Comparison of ENCODE assay signal across 1 cellular context in genomic region chr19:39125554-39126311, GRCh38.
TF ChIP-seq lines count a peak whose summit lies in the region.

Gene PAK4, plus strand, starts transcription at chr19:39125786. Its CDS starts 43,768 bp downstream, at chr19:39169554.

TF ChIP-seq in HepG2, 621 proteins besides CTCF, POLR2A, EP300 and RAD21 (continued from another document and continues in another):
- TF ChIP-seq CSRNP2 (CRISPR knock-in tag; conservative IDR thresholded peaks at IDR 0.05; ENCODE audit: low read depth) (no peak), ZNF317 (CRISPR knock-in tag; IDR thresholded peaks at IDR 0.05) (0 out of 2 replicates have a peak, but pooled peaks have one; percentile 44), HOXA9 (CRISPR knock-in tag; IDR thresholded peaks at IDR 0.05; ENCODE audit: borderline replicate concordance) (no peak), ZNF567 (CRISPR knock-in tag; IDR thresholded peaks at IDR 0.05; ENCODE audit: borderline replicate concordance) (peak; percentile 63; the same call in 1 of the 2 replicates), ZNF274 (CRISPR knock-in tag; IDR thresholded peaks at IDR 0.05) (peak; percentile 74; the same call in 1 of the 2 replicates), MED13 (CRISPR knock-in tag; IDR thresholded peaks at IDR 0.05) (peak; percentile 69; the same call in 1 of the 2 replicates), SNAPC4 (CRISPR knock-in tag; IDR thresholded peaks at IDR 0.05) (no peak; the same call in 1 of the 2 replicates), PCBP1 (IDR thresholded peaks at IDR 0.05; ENCODE audit: borderline replicate concordance, low read depth, low read length) (peak; percentile 51; the same call in 1 of the 2 replicates), MAFF (IDR thresholded peaks at IDR 0.05; ENCODE audit: low read depth, low read length) (no peak), ZNF282 (IDR thresholded peaks at IDR 0.05; ENCODE audit: partially characterized antibody) (no peak), TBX2 (CRISPR knock-in tag; IDR thresholded peaks at IDR 0.05; ENCODE audit: borderline replicate concordance) (peak; percentile 80), ZNF253 (CRISPR knock-in tag; IDR thresholded peaks at IDR 0.05; ENCODE audit: borderline replicate concordance) (no peak), CEBPG (CRISPR knock-in tag; IDR thresholded peaks at IDR 0.05) (no peak), NCOR1 (IDR thresholded peaks at IDR 0.05; ENCODE audit: borderline replicate concordance, low read length) (peak; percentile 92), ZBTB33 (CRISPR knock-in tag; IDR thresholded peaks at IDR 0.05) (no peak), STAT5B (CRISPR knock-in tag; IDR thresholded peaks at IDR 0.05) (no peak), PHF5A (CRISPR knock-in tag; IDR thresholded peaks at IDR 0.05; ENCODE audit: low read depth, unreplicated experiment) (no peak), HIVEP1 (CRISPR knock-in tag; IDR thresholded peaks at IDR 0.05) (peak; percentile 95), ARHGAP35 (CRISPR knock-in tag; IDR thresholded peaks at IDR 0.05; ENCODE audit: borderline replicate concordance) (peak; percentile 61; the same call in 1 of the 2 replicates), AGO1 (IDR thresholded peaks at IDR 0.05; ENCODE audit: low read depth, low read length, poor library complexity, severe bottlenecking) (peak; percentile 58), SP140L (CRISPR knock-in tag; IDR thresholded peaks at IDR 0.05; ENCODE audit: borderline replicate concordance) (no peak), ZNF430 (CRISPR knock-in tag; IDR thresholded peaks at IDR 0.05) (no peak), ZNF510 (CRISPR knock-in tag; IDR thresholded peaks at IDR 0.05; ENCODE audit: low read depth) (no peak), ZNF766 (CRISPR knock-in tag; IDR thresholded peaks at IDR 0.05; ENCODE audit: borderline replicate concordance) (0 out of 2 replicates have a peak, but pooled peaks have one; percentile 59), ZC3H4 (CRISPR knock-in tag; IDR thresholded peaks at IDR 0.05; ENCODE audit: borderline replicate concordance) (no peak; the same call in 1 of the 2 replicates), ZNF503 (CRISPR knock-in tag; IDR thresholded peaks at IDR 0.05) (peak; percentile 55; the same call in 1 of the 2 replicates), ZSCAN9 (CRISPR knock-in tag; IDR thresholded peaks at IDR 0.05; ENCODE audit: borderline replicate concordance) (no peak), ZSCAN30 (CRISPR knock-in tag; IDR thresholded peaks at IDR 0.05) (no peak), CBX2 (IDR thresholded peaks at IDR 0.05; ENCODE audit: low read depth, low read length) (no peak), CBX2 (CRISPR knock-in tag; IDR thresholded peaks at IDR 0.05; ENCODE audit: low read depth) (no peak), ZNF646 (CRISPR knock-in tag; IDR thresholded peaks at IDR 0.05) (no peak)
- TF ChIP-seq, protein P1, sequence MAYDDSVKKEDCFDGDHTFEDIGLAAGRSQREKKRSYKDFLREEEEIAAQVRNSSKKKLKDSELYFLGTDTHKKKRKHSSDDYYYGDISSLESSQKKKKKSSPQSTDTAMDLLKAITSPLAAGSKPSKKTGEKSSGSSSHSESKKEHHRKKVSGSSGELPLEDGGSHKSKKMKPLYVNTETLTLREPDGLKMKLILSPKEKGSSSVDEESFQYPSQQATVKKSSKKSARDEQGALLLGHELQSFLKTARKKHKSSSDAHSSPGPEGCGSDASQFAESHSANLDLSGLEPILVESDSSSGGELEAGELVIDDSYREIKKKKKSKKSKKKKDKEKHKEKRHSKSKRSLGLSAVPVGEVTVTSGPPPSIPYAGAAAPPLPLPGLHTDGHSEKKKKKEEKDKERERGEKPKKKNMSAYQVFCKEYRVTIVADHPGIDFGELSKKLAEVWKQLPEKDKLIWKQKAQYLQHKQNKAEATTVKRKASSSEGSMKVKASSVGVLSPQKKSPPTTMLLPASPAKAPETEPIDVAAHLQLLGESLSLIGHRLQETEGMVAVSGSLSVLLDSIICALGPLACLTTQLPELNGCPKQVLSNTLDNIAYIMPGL (CRISPR knock-in tag; IDR thresholded peaks at IDR 0.05; ENCODE audit: borderline replicate concordance in 1 of 2, low read depth in 1 of 2) = peak; percentile 37 to 84; a peak in 3 of 4 replicates
- TF ChIP-seq, protein P2, sequence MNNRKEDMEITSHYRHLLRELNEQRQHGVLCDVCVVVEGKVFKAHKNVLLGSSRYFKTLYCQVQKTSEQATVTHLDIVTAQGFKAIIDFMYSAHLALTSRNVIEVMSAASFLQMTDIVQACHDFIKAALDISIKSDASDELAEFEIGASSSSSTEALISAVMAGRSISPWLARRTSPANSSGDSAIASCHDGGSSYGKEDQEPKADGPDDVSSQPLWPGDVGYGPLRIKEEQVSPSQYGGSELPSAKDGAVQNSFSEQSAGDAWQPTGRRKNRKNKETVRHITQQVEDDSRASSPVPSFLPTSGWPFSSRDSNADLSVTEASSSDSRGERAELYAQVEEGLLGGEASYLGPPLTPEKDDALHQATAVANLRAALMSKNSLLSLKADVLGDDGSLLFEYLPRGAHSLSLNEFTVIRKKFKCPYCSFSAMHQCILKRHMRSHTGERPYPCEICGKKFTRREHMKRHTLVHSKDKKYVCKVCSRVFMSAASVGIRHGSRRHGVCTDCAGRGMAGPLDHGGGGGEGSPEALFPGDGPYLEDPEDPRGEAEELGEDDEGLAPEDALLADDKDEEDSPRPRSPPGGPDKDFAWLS (CRISPR knock-in tag; IDR thresholded peaks at IDR 0.05; ENCODE audit: borderline replicate concordance) = peak; percentile 98
- TF ChIP-seq, protein P3, sequence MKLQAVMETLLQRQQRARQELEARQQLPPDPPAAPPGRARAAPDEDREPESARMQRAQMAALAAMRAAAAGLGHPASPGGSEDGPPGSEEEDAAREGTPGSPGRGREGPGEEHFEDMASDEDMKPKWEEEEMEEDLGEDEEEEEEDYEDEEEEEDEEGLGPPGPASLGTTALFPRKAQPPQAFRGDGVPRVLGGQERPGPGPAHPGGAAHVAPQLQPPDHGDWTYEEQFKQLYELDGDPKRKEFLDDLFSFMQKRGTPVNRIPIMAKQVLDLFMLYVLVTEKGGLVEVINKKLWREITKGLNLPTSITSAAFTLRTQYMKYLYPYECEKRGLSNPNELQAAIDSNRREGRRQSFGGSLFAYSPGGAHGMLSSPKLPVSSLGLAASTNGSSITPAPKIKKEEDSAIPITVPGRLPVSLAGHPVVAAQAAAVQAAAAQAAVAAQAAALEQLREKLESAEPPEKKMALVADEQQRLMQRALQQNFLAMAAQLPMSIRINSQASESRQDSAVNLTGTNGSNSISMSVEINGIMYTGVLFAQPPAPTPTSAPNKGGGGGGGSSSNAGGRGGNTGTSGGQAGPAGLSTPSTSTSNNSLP (IDR thresholded peaks at IDR 0.05; ENCODE audit: low read depth, low read length) = 0 out of 2 replicates have a peak, but pooled peaks have one; percentile 19
